In the genomic region with DNA sequence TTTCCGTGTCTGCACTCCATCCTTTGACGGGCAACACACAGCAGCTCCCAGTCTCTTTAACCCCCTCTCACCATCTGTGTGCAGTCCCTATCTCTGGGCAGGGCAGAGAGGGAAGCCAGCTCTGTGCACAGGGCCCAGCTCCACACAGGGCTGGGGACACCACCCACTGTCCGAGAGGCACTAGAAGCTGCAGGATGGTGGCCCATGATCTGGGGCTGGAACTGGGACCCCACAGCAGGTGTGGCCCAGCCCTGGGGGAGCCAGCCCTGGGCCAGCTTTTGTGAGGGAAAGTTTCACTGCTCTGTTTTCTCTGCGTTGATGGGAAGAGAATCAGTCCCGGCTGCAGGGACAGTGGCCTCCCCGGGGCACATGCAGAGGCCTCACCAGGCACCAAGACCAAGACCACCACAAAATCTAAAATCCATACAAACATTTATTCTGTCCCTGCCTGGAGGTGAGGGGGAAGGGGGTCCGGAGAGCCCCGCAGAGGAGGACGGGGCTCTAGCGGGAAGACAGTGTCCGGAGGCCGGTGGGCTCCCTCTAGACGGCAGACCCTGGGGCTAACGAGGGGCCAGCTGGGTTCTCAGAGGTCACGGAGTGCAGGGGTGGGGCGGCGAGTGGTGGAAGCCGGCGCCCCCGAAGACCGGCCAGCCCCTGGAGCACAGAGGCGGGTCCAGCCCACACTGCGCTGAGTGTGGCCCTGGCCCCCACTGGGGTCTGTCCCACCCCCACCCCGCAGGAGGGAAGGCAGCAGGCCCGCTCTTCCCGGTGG, we compare ENCODE assay signal across 2 cellular contexts.
TF ChIP-seq lines count a peak whose summit lies in the region.

No MANE protein-coding gene starts in this region.

TF ChIP-seq in HEK293, 187 proteins besides CTCF, POLR2A, EP300 and RAD21:
- TF ChIP-seq ZBTB7A (tag by site-specific recombination; IDR thresholded peaks at IDR 0.05; ENCODE audit: low read depth) (0 out of 2 replicates have a peak, but pooled peaks have one; percentile 24), ZNF629 (tag by site-specific recombination; IDR thresholded peaks at IDR 0.05) (no peak), BCL11A (tag by site-specific recombination; IDR thresholded peaks at IDR 0.05; ENCODE audit: low read depth) (0 out of 2 replicates have a peak, but pooled peaks have one; percentile 29)
- TF ChIP-seq, protein P1, sequence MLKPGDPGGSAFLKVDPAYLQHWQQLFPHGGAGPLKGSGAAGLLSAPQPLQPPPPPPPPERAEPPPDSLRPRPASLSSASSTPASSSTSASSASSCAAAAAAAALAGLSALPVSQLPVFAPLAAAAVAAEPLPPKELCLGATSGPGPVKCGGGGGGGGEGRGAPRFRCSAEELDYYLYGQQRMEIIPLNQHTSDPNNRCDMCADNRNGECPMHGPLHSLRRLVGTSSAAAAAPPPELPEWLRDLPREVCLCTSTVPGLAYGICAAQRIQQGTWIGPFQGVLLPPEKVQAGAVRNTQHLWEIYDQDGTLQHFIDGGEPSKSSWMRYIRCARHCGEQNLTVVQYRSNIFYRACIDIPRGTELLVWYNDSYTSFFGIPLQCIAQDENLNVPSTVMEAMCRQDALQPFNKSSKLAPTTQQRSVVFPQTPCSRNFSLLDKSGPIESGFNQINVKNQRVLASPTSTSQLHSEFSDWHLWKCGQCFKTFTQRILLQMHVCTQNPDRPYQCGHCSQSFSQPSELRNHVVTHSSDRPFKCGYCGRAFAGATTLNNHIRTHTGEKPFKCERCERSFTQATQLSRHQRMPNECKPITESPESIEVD (tag by site-specific recombination; IDR thresholded peaks at IDR 0.05), result no peak

TF ChIP-seq in K562, 482 proteins besides CTCF, POLR2A, EP300 and RAD21:
- TF ChIP-seq POLR2AphosphoS5 (IDR thresholded peaks at IDR 0.05; ENCODE audit: control insufficient read depth, insufficient read depth, low read depth, low read length), result 0 out of 2 replicates have a peak, but pooled peaks have one; percentile 7
- peak; percentile 55 for TF ChIP-seq POLR2G (IDR thresholded peaks at IDR 0.05; ENCODE audit: low read depth, low read length)
- TF ChIP-seq, protein P2, sequence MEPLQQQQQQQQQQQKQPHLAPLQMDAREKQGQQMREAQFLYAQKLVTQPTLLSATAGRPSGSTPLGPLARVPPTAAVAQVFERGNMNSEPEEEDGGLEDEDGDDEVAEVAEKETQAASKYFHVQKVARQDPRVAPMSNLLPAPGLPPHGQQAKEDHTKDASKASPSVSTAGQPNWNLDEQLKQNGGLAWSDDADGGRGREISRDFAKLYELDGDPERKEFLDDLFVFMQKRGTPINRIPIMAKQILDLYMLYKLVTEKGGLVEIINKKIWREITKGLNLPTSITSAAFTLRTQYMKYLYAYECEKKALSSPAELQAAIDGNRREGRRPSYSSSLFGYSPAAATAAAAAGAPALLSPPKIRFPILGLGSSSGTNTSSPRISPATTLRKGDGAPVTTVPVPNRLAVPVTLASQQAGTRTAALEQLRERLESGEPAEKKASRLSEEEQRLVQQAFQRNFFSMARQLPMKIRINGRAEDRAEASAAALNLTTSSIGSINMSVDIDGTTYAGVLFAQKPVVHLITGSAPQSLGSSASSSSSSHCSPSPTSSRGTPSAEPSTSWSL (CRISPR knock-in tag; IDR thresholded peaks at IDR 0.05; ENCODE audit: borderline replicate concordance), result no peak
- TF ChIP-seq ZNF274 (IDR thresholded peaks at IDR 0.05; ENCODE audit: borderline replicate concordance, low read depth, low read length), result no peak
- no peak for TF ChIP-seq RBM15 (IDR thresholded peaks at IDR 0.05; ENCODE audit: insufficient read depth, low read length)
- no peak for TF ChIP-seq ARID1B (IDR thresholded peaks at IDR 0.05)
